24 cellular contexts compared by ENCODE assay signal in genomic region chr12:41924111-41924510, GRCh38.
"Had no signal": no experiment of that assay in that cellular context is flagged by ENCODE, and none has a peak within 500 bp of the region (broad histone marks: within the 10 kb centered on the region; RNA-seq: fewer than 3 reads in every experiment).

No MANE protein-coding gene starts in this region.

- H3K4me3 ChIP-seq: MG63, SK-N-MC had no signal

- DNase-seq: activated CD4-positive, alpha-beta memory T cell treated with anti-CD3 and anti-CD28 coated beads for 36 hours; activated CD4-positive, alpha-beta T cell treated with anti-CD3 and anti-CD28 coated beads, Interleukin-2, amount 10 ng/mL, durations not matched to agents 7 days and 5 days; activated CD4-positive, CD25-positive, alpha-beta regulatory T cell; activated gamma-delta T cell; activated naive CD4-positive, alpha-beta T cell treated with anti-CD3 and anti-CD28 coated beads for 36 hours; activated naive CD8-positive, alpha-beta T cell treated with anti-CD3 and anti-CD28 coated beads for 36 hours; activated T-cell treated with anti-CD3 and anti-CD28 coated beads for 4 hours; activated T-cell treated with anti-CD3 and anti-CD28 coated beads, Interleukin-2, amount 50 U/mL, for 48 hours; MG63; MV-4-11; NCI-H1092 treated with DMSO at 0.1 percent for 48 hours; NCI-H1417 treated with DMSO at 0.1 percent for 48 hours; NCI-H1694; NCI-H2029; NCI-H2107; NCI-H2171 treated with DMSO at 0.1 percent for 48 hours; NCI-H226; NCI-H526; NCI-H82; RPMI8226; T-cell had no signal

- H3K36me3 ChIP-seq: MG63 had no signal

- H3K4me2 ChIP-seq: KMS-11 had no signal

- H3K9me3 ChIP-seq: MG63 had no signal

- H3K27ac ChIP-seq: KMS-11, SK-N-MC, VCaP had no signal

- H3K9ac ChIP-seq: KMS-11 had no signal
